In the genomic region with DNA sequence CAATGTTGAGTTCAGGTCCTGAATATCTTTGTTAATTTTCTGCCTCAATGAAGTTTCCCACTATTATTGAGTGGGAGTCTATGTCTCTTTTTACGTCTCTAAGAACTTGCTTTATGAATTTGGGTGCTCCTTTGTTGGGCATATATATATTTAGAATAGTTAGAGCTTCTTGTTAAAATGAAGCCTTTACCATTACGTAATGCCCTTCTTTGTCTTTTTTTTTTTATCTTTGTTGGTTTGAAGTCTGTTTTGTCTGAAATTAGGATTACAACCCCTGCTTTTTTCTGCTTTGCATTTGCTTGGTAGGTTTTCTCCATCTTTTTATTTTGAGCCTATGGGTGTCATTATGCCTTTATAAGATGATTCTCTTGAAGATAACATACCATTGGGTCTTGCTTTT, we compare ENCODE assay signal across 12 cellular contexts. TPM values are rescaled to one million over a fixed set of nuclear protein-coding genes. Genes with fewer than 3 reads are reported as not detected.
"Had no signal": no experiment of that assay in that cellular context is flagged by ENCODE, and none has a peak within 500 bp of the region (broad histone marks: within the 10 kb centered on the region; RNA-seq: fewer than 3 reads in every experiment).

No MANE protein-coding gene starts in this region.

- ATAC-seq: GM23338, HCT116 had no signal

- FAIRE-seq: H1, H54 had no signal

- H3K9me3 ChIP-seq: HAP-1 had no signal

- DNase-seq: GM23248, GOT3, H7, H9, HCEC 1CT, HFFc6 had no signal

- H3K27ac ChIP-seq: GM23248 had no signal

- H3K9ac ChIP-seq: GM23248 had no signal

- H2AFZ ChIP-seq: GM23248, GM23338 had no signal

- H3K4me3 ChIP-seq: GM23248, GM23338, HAP-1 had no signal

- H3K4me1 ChIP-seq: HAP-1 had no signal

- H3K36me3 ChIP-seq: HAP-1 had no signal

- H3K4me2 ChIP-seq: GM23338 had no signal

RNA-seq across cellular contexts. Expression of a gene that starts 10.9 kb away (rescaled TPM):
- total RNA-seq: GM23248, GM23338, H1, H4, H7, H9 had no signal
- polyA plus RNA-seq: GM23248, GM23338, H1 had no signal
